1 cellular context compared by ENCODE assay signal in genomic region chr6:27280064-27280539, GRCh38.
TF ChIP-seq lines count a peak whose summit lies in the region.

No MANE protein-coding gene starts in this region.

TF ChIP-seq in HepG2, 621 proteins besides CTCF, POLR2A, EP300 and RAD21 (continued from another document and continues in another):
- TF ChIP-seq ZNF367 (CRISPR knock-in tag; IDR thresholded peaks at IDR 0.05; ENCODE audit: borderline replicate concordance) (no peak), SMAD9 (CRISPR knock-in tag; IDR thresholded peaks at IDR 0.05) (no peak), DR1 (CRISPR knock-in tag; IDR thresholded peaks at IDR 0.05) (no peak), ZNF773 (CRISPR knock-in tag; IDR thresholded peaks at IDR 0.05; ENCODE audit: borderline replicate concordance) (no peak), ZNF446 (CRISPR knock-in tag; IDR thresholded peaks at IDR 0.05) (no peak), ZFAT (CRISPR knock-in tag; conservative IDR thresholded peaks at IDR 0.05) (no peak), DZIP1 (CRISPR knock-in tag; IDR thresholded peaks at IDR 0.05) (no peak), CEBPG (CRISPR knock-in tag; IDR thresholded peaks at IDR 0.05) (peak; percentile 45; the same call in 1 of the 2 replicates), HDAC2 (CRISPR knock-in tag; IDR thresholded peaks at IDR 0.05) (0 out of 2 replicates have a peak, but pooled peaks have one; percentile 34), MIER2 (CRISPR knock-in tag; IDR thresholded peaks at IDR 0.05) (no peak), FIP1L1 (IDR thresholded peaks at IDR 0.05; ENCODE audit: borderline replicate concordance, insufficient read depth, low read depth, low read length) (no peak), ZUFSP (CRISPR knock-in tag; IDR thresholded peaks at IDR 0.05; ENCODE audit: borderline replicate concordance) (no peak), SMAD1 (CRISPR knock-in tag; IDR thresholded peaks at IDR 0.05; ENCODE audit: borderline replicate concordance, low read depth) (no peak), ZNF878 (CRISPR knock-in tag; IDR thresholded peaks at IDR 0.05) (no peak), ZNF788 (CRISPR knock-in tag; IDR thresholded peaks at IDR 0.05; ENCODE audit: borderline replicate concordance) (peak; percentile 41; the same call in 1 of the 2 replicates), ZNF513 (CRISPR knock-in tag; conservative IDR thresholded peaks at IDR 0.05) (no peak), ATF2 (CRISPR knock-in tag; IDR thresholded peaks at IDR 0.05) (no peak; the same call in 1 of the 2 replicates), PRPF4 (IDR thresholded peaks at IDR 0.05; ENCODE audit: low read depth, low read length, poor library complexity, severe bottlenecking) (peak; percentile 91), BCLAF1 (IDR thresholded peaks at IDR 0.05) (no peak), HNRNPL (IDR thresholded peaks at IDR 0.05; ENCODE audit: low read depth, low read length) (no peak), FOXJ3 (CRISPR knock-in tag; IDR thresholded peaks at IDR 0.05; ENCODE audit: borderline replicate concordance) (no peak), ATF4 (CRISPR knock-in tag; IDR thresholded peaks at IDR 0.05) (0 out of 4 replicates have a peak, but pooled peaks of 1 of the 2 experiments have one; percentile 14), MBD4 (IDR thresholded peaks at IDR 0.05; ENCODE audit: borderline replicate concordance, low read length) (peak; percentile 76; the same call in 1 of the 2 replicates), ZNF30 (CRISPR knock-in tag; IDR thresholded peaks at IDR 0.05) (no peak), ZSCAN21 (CRISPR knock-in tag; IDR thresholded peaks at IDR 0.05; ENCODE audit: borderline replicate concordance) (no peak), NCOA1 (CRISPR knock-in tag; IDR thresholded peaks at IDR 0.05) (no peak), IKZF1 (IDR thresholded peaks at IDR 0.05) (no peak), YEATS4 (CRISPR knock-in tag; IDR thresholded peaks at IDR 0.05; ENCODE audit: borderline replicate concordance) (0 out of 2 replicates have a peak, but pooled peaks have one; percentile 43), ZNF687 (CRISPR knock-in tag; IDR thresholded peaks at IDR 0.05) (no peak), ARNTL (CRISPR knock-in tag; IDR thresholded peaks at IDR 0.05) (no peak), ZNF558 (CRISPR knock-in tag; IDR thresholded peaks at IDR 0.05; ENCODE audit: borderline replicate concordance) (no peak), ESRRA (CRISPR knock-in tag; IDR thresholded peaks at IDR 0.05; ENCODE audit: low read depth) (no peak), GMEB1 (CRISPR knock-in tag; IDR thresholded peaks at IDR 0.05; ENCODE audit: borderline replicate concordance) (0 out of 2 replicates have a peak, but pooled peaks have one; percentile 21), ZNF124 (CRISPR knock-in tag; IDR thresholded peaks at IDR 0.05) (peak; percentile 79; the same call in 1 of the 2 replicates), GABPA (IDR thresholded peaks at IDR 0.05; ENCODE audit: low read depth, low read length) (no peak), GABPA (CRISPR knock-in tag; IDR thresholded peaks at IDR 0.05; ENCODE audit: low read depth) (peak; percentile 28; the same call in 1 of the 2 replicates), ZNF790 (CRISPR knock-in tag; IDR thresholded peaks at IDR 0.05; ENCODE audit: borderline replicate concordance) (no peak), SNRNP70 (IDR thresholded peaks at IDR 0.05; ENCODE audit: low read depth, low read length) (no peak), PCBP1 (IDR thresholded peaks at IDR 0.05; ENCODE audit: borderline replicate concordance, low read depth, low read length) (no peak), ZNF362 (CRISPR knock-in tag; IDR thresholded peaks at IDR 0.05; ENCODE audit: borderline replicate concordance) (peak; percentile 50), ZMYM3 (CRISPR knock-in tag; IDR thresholded peaks at IDR 0.05) (no peak), ZNF34 (CRISPR knock-in tag; IDR thresholded peaks at IDR 0.05; ENCODE audit: borderline replicate concordance) (no peak), ZNF740 (CRISPR knock-in tag; IDR thresholded peaks at IDR 0.05) (peak; percentile 33; the same call in 1 of the 2 replicates), ZSCAN9 (CRISPR knock-in tag; IDR thresholded peaks at IDR 0.05; ENCODE audit: borderline replicate concordance) (peak; percentile 64; the same call in 1 of the 2 replicates), ZNF510 (CRISPR knock-in tag; IDR thresholded peaks at IDR 0.05; ENCODE audit: low read depth) (no peak)
